In the genomic region with DNA sequence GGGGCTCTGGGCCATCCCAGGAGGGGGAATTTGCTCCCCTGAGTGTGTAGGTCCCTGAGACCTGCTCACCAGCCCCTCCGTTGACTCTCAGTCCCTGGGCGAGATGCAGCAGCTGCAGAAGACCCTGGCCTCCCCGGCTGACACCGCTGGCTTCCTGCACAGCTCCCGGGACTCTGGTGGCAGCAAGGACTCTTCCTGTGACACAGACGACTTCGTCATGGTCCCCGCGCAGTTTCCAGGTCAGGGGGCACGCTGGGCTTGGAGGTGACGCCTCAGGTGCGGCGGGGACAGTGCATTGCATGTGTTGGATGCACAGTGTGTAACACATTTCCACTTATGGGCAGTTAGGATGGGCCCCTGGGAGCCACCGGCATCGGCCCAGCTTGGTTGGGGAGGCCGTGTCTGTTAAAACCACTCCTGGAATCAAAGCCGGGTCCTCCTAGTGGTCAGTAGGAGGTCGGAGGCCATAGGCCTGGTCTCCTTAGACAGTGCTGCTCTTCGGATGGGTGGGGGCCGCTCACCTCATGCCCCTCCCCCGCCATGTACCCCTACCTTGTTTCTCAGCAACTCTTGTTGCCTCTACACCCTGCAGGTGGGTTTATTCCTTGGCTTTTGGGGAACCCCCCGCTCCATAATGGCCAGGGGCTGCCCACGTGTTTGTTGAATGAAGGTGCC, we compare ENCODE assay signal across 17 cellular contexts. TPM values are rescaled to one million over a fixed set of nuclear protein-coding genes. Genes with fewer than 3 reads are reported as not detected.
DNase-seq lines count a peak whose midpoint lies in the region; ATAC-seq, FAIRE-seq and TF ChIP-seq lines count a peak whose summit lies in the region.
"Had no signal": no experiment of that assay in that cellular context is flagged by ENCODE, and none has a peak within 500 bp of the region (broad histone marks: within the 10 kb centered on the region; RNA-seq: fewer than 3 reads in every experiment).

No MANE protein-coding gene starts in this region.

- no peak overlapping the region for H2AFZ ChIP-seq in HCT116 (ENCODE audit: low read depth, low read length, poor library complexity, severe bottlenecking)
- no peak overlapping the region for H2AFZ ChIP-seq in astrocyte (ENCODE audit: low read depth, low read length)

- 0 out of 4 replicates have a peak overlapping the region, but pooled peaks of 1 of the 2 experiments have one; percentile 20 for H3K4me3 ChIP-seq in HCT116 (replicated peaks in 1 of 2; ENCODE audit: low read depth in 1 of 2, low read length in 2 of 2)
- no peak overlapping the region for H3K4me3 ChIP-seq in astrocyte (ENCODE audit: insufficient read depth, low read depth, low read length)
- no peak overlapping the region for H3K4me3 ChIP-seq in heart right ventricle
- no peak overlapping the region for H3K4me3 ChIP-seq in skeletal muscle satellite cell (ENCODE audit: low read length)
- H3K4me3 ChIP-seq: left lung, prostate gland, suprapubic skin had no signal

- TF ChIP-seq CTCF in HCT116 (IDR thresholded peaks at IDR 0.05 in 2 of 3, conservative IDR thresholded peaks at IDR 0.05 in 1 of 3; ENCODE audit: borderline replicate concordance in 1 of 3, insufficient read depth in 1 of 3, low read depth in 2 of 3, low read length in 2 of 3) (no peak), astrocyte (IDR thresholded peaks at IDR 0.05; ENCODE audit: insufficient read depth, low read depth, low read length) (no peak), heart right ventricle (IDR thresholded peaks at IDR 0.05) (no peak)

- no peak for TF ChIP-seq RAD21 in HCT116 (IDR thresholded peaks at IDR 0.05; ENCODE audit: low read depth)

- POLR2A ChIA-PET in HCT116 (lab: Charles Lee) = no interaction called here

- H3K27me3 Mint-ChIP-seq in astrocyte (ENCODE audit: low read depth, unreplicated experiment) = no peaks in the 10 kb centered on the region
- H3K27me3 Mint-ChIP-seq: dendritic cell treated with granulocyte-macrophage colony-stimulating factor and Interleukin-4, amounts not matched to agents 40 ng/mL and 50 ng/mL, for 4 days had no signal

- peak overlapping the region; percentile 32; the same call in 1 of the 2 replicates for H3K9ac ChIP-seq in HCT116 (ENCODE audit: low read length)
- no peak overlapping the region for H3K9ac ChIP-seq in astrocyte (ENCODE audit: low read length)
- H3K9ac ChIP-seq in skeletal muscle satellite cell (ENCODE audit: low read depth, low read length) = no peak overlapping the region

- peak; percentile 18 for ATAC-seq in HCT116
- ATAC-seq in heart right ventricle = peak in 4 of 8 donors; percentile 1 to 8 (median 2)
- ATAC-seq in HG02938 (IDR thresholded peaks at IDR 0.05; ENCODE audit: unreplicated experiment) = no peak
- ATAC-seq: esophagus mucosa had no signal

- H3K9me3 ChIP-seq in HCT116 (ENCODE audit: control insufficient read depth in 1 of 2, insufficient read depth in 1 of 2, low read depth in 1 of 2, low read length in 2 of 2) (no peaks in the 10 kb centered on the region), astrocyte (ENCODE audit: insufficient read depth, low read depth, low read length) (no peaks in the 10 kb centered on the region), heart right ventricle (no peaks in the 10 kb centered on the region), skeletal muscle satellite cell (replicated peaks; ENCODE audit: low read length) (no peaks in the 10 kb centered on the region)
- H3K9me3 ChIP-seq: left lung, prostate gland, suprapubic skin had no signal

- no peak for TF ChIP-seq POLR2A in HCT116 (IDR thresholded peaks at IDR 0.05; ENCODE audit: borderline replicate concordance, extremely low read depth, insufficient read depth, insufficient read length)

- H3K36me3 ChIP-seq in HCT116 (ENCODE audit: control insufficient read depth in 1 of 2, insufficient read depth in 2 of 2, low read length in 2 of 2) (peaks cover 0 to 10% of the 10 kb centered on the region in 2 experiments; a peak in 2 of 4 replicates), astrocyte (ENCODE audit: insufficient read depth, low read length) (no peaks in the 10 kb centered on the region), heart right ventricle (peaks cover 10 to 99% (median 72%) of the 10 kb centered on the region in 9 donors), skeletal muscle satellite cell (ENCODE audit: insufficient read depth, low read length) (peaks cover 46% of the 10 kb centered on the region)

- H3K9me2 ChIP-seq in HCT116 (ENCODE audit: insufficient read depth) = no peaks in the 10 kb centered on the region

- intact Hi-C loops in HCT116 (cut with micrococcal nuclease) = no loop called here
- intact Hi-C loops in heart right ventricle (cut with DNase I) = no loop called here

- H3K27ac ChIP-seq in HCT116 (ENCODE audit: low read depth, low read length) (peak overlapping the region; percentile 51; the same call in 1 of the 2 replicates), astrocyte (ENCODE audit: low read depth, low read length) (peak overlapping the region; percentile 9), heart right ventricle (peak overlapping the region; percentile 26 to 79 (median 65))
- H3K27ac ChIP-seq: left lung, prostate gland, suprapubic skin had no signal

- DNase-seq in HCT116 (ENCODE audit: low read depth, low spot score) = no peak
- no peak for DNase-seq in astrocyte (ENCODE audit: low read depth)
- DNase-seq in heart right ventricle = no peak
- DNase-seq in activated naive CD4-positive, alpha-beta T cell treated with Interleukin-2 at 50 U/mL for 16 hours = no peak
- no peak for DNase-seq in stimulated activated CD4-positive, alpha-beta T cell treated with anti-CD3 and anti-CD28 coated beads, Interleukin-2, amount 100 ng/mL, for 24 hours
- no peak for DNase-seq in GM19238 (ENCODE audit: insufficient read length, low spot score)
- DNase-seq: activated CD8-positive, alpha-beta memory T cell treated with anti-CD3 and anti-CD28 coated beads for 24 hours; DMS79; T-helper 1 cell had no signal

- no peaks in the 10 kb centered on the region for H4K20me1 ChIP-seq in HCT116 (ENCODE audit: insufficient read depth)
- H4K20me1 ChIP-seq in astrocyte (ENCODE audit: insufficient read depth, low read length) = peaks cover 23% of the 10 kb centered on the region

- peaks cover 12 to 14% of the 10 kb centered on the region in 2 experiments for H3K4me1 ChIP-seq in HCT116 (ENCODE audit: control insufficient read depth in 1 of 2, insufficient read depth in 2 of 2, low read length in 2 of 2)
- H3K4me1 ChIP-seq in astrocyte (ENCODE audit: insufficient read depth, low read length) = peaks cover 21% of the 10 kb centered on the region
- peaks cover 11 to 23% (median 20%) of the 10 kb centered on the region in 9 donors for H3K4me1 ChIP-seq in heart right ventricle
- H3K4me1 ChIP-seq in skeletal muscle satellite cell (ENCODE audit: control insufficient read depth, insufficient read depth, low read length) = peaks cover 12% of the 10 kb centered on the region
- H3K4me1 ChIP-seq: prostate gland had no signal

- BruUV-seq in HCT116 (replicated peaks; lab: Mats Ljungman, UMichigan) = no TSS peak

- RAD21 ChIA-PET in HCT116 (lab: Charles Lee; ENCODE audit: low non-redundant PET in 1 of 2, low total read pairs in 2 of 2, uncharacterized antibody in 2 of 2, unreplicated experiment in 2 of 2) = no interaction called here

- no peak for FAIRE-seq in astrocyte (lab: Jason Lieb, UNC)

- H3K4me1 Mint-ChIP-seq in astrocyte (ENCODE audit: low read depth, unreplicated experiment) = peaks cover 12% of the 10 kb centered on the region
- H3K4me1 Mint-ChIP-seq: CD14-positive monocyte had no signal

- peak overlapping the region; percentile 34 for H3K4me3 Mint-ChIP-seq in astrocyte (ENCODE audit: unreplicated experiment)
- H3K4me3 Mint-ChIP-seq: CD14-positive monocyte; dendritic cell treated with granulocyte-macrophage colony-stimulating factor and Interleukin-4, amounts not matched to agents 40 ng/mL and 50 ng/mL, for 4 days had no signal

- CTCF ChIA-PET in HCT116 (lab: Charles Lee) = interaction anchor here (1.5 kb wide), 1 partner anchor 16 kb away, joined by 3 read pairs; no protein-coding TSS in a partner anchor

- H3K4me2 ChIP-seq in HCT116 (ENCODE audit: low read length) (peak overlapping the region; percentile 60), astrocyte (ENCODE audit: low read length) (peak overlapping the region; percentile 68), skeletal muscle satellite cell (ENCODE audit: low read length) (peak overlapping the region; percentile 53)

- WGBS in heart right ventricle, 2 donors = 71 to 73% methylated on average over 23 of the region's 23 CpGs

- H3K79me2 ChIP-seq in HCT116 (ENCODE audit: insufficient read depth, low read length) = no peaks in the 10 kb centered on the region
- no peaks in the 10 kb centered on the region for H3K79me2 ChIP-seq in astrocyte (ENCODE audit: insufficient read depth, low read length)

- no peaks in the 10 kb centered on the region for H3K9me3 Mint-ChIP-seq in astrocyte (ENCODE audit: unreplicated experiment)
- H3K9me3 Mint-ChIP-seq: CD14-positive monocyte; dendritic cell treated with granulocyte-macrophage colony-stimulating factor and Interleukin-4, amounts not matched to agents 40 ng/mL and 50 ng/mL, for 4 days had no signal

- no peaks in the 10 kb centered on the region for H3K27me3 ChIP-seq in HCT116 (ENCODE audit: insufficient read depth, low read length)
- H3K27me3 ChIP-seq in astrocyte (ENCODE audit: insufficient read depth, low read length) = no peaks in the 10 kb centered on the region
- no peaks in the 10 kb centered on the region for H3K27me3 ChIP-seq in heart right ventricle
- H3K27me3 ChIP-seq in skeletal muscle satellite cell (ENCODE audit: control insufficient read depth, insufficient read depth, low read length) = no peaks in the 10 kb centered on the region
- H3K27me3 ChIP-seq: left lung, suprapubic skin had no signal

- peaks cover 8% of the 10 kb centered on the region for H3K36me3 Mint-ChIP-seq in astrocyte (ENCODE audit: low read depth, unreplicated experiment)

- peak overlapping the region; percentile 53 for H3K27ac Mint-ChIP-seq in astrocyte (ENCODE audit: unreplicated experiment)

TF ChIP-seq in HCT116, 20 proteins besides CTCF, POLR2A, EP300 and RAD21 (continues in another document):
- TF ChIP-seq POLR2AphosphoS5 (IDR thresholded peaks at IDR 0.05; ENCODE audit: low read depth, low read length) = no peak

RNA-seq across cellular contexts. Expression of gene PUS1, which starts 17.1 kb away (rescaled TPM):
- total RNA-seq in HCT116 (2021; ENCODE audit: unreplicated experiment) (77.3 TPM), astrocyte (30.4 and 33.7 TPM in 2 replicates), heart right ventricle (10 to 100 TPM in 1 of 10 donors, 1 to 10 TPM in 9; 5.1 to 14.8 (median 7.5) TPM)
- 46.8 and 49.7 TPM in 2 replicates for polyA plus RNA-seq in HCT116 (2012)
- 10 to 100 TPM; 13.7 to 17.4 TPM for polyA plus RNA-seq in heart right ventricle
- 15.9 and 21.3 TPM in 2 replicates for total RNA-seq in skeletal muscle satellite cell (2012; rRNA removed)

RNA-seq across cellular contexts. Expression of gene ULK1, which starts 17.6 kb away (rescaled TPM):
- total RNA-seq in HCT116 (2021; ENCODE audit: unreplicated experiment) = 34.2 TPM
- polyA plus RNA-seq in HCT116 (2012) = 17.4 and 24.4 TPM in 2 replicates
- 51.7 and 51.8 TPM in 2 replicates for total RNA-seq in astrocyte
- total RNA-seq in heart right ventricle = 10 to 100 TPM; 30.2 to 77.7 (median 51.6) TPM
- 10 to 100 TPM; 10.7 to 37.2 TPM for polyA plus RNA-seq in heart right ventricle
- total RNA-seq in skeletal muscle satellite cell (2012; rRNA removed) = 4.6 and 4.8 TPM in 2 replicates

RNA-seq across cellular contexts. Expression of gene EP400, which starts 37.8 kb away (rescaled TPM):
- total RNA-seq in HCT116 (2021; ENCODE audit: unreplicated experiment) (54.5 TPM), astrocyte (37.8 and 39.8 TPM in 2 replicates), heart right ventricle (10 to 100 TPM; 14.1 to 20.5 (median 19.3) TPM)
- polyA plus RNA-seq in HCT116 (2012) = 27.2 and 28.2 TPM in 2 replicates
- 10 to 100 TPM in 1 of 2 donors, 1 to 10 TPM in 1; 6.6 to 18.9 TPM for polyA plus RNA-seq in heart right ventricle
- 12.4 and 13.3 TPM in 2 replicates for total RNA-seq in skeletal muscle satellite cell (2012; rRNA removed)

Comparison
In these comparisons a context has a peak if more than half of its experiments do, and no peak if none do; other contexts are left out.
1. H3K27ac ChIP-seq: peak in every context shown above with its lines; median percentile 65 in heart right ventricle; 51 in HCT116; 9 in astrocyte.